8 cellular contexts compared by ENCODE assay signal in the genomic region with DNA sequence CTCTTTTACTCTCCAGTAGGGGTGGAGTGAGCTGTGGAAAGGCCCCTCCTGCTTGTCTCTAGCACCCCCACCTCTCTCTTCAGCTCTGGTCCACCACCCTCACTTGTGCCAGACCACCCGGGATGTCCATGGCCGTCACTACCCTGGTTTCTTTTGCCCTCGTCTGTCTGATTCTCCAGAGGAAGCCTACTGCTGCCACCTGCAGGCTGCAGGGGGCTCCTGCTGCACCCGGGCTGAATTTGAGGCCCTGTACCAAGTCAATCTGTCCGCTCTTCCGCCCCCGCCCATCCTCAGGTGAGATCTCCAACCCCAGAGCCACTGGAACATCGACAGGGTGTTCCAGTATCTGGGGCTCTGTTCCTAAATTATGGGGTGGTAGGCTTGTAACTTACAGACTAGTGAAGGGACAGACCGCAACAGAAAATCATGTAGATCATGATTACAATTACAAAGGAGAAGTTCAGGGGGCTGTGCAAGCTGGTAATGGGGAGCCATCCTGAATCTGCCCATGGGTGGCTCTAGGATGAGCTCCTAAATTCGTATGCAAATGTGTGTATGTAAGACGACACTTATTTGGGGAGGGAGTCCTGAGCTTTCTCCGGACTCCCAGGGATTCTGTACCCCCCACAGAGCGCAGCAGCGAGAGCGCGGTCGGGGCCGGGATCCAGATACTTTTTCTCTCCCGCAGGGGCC. TPM values are rescaled to one million over a fixed set of nuclear protein-coding genes. Genes with fewer than 3 reads are reported as not detected.
DNase-seq lines count a peak whose midpoint lies in the region; ATAC-seq, FAIRE-seq and TF ChIP-seq lines count a peak whose summit lies in the region.

No MANE protein-coding gene starts in this region.

- H3K9ac ChIP-seq in keratinocyte (ENCODE audit: control insufficient read depth, extremely low read depth, insufficient read depth, low read length) = peak overlapping the region; percentile 44

- H3K9me3 ChIP-seq in keratinocyte (ENCODE audit: control insufficient read depth, low read depth, low read length) = no peaks in the 10 kb centered on the region

- H3K4me1 ChIP-seq in keratinocyte (ENCODE audit: control insufficient read depth, extremely low read depth, insufficient read depth, low read length) = peaks cover 35% of the 10 kb centered on the region

- DNase-seq in NCI-H226 (peak; percentile 78), keratinocyte (ENCODE audit: low read depth, low spot score) (peak; percentile 67)
- peak; percentile 60 to 78 (median 74) for DNase-seq in activated CD4-positive, CD25-positive, alpha-beta regulatory T cell (lab: John Stamatoyannopoulos, UW)
- peak; percentile 80 for DNase-seq in central memory CD4-positive, alpha-beta T cell
- DNase-seq in stimulated activated CD4-positive, alpha-beta T cell treated with anti-CD3 and anti-CD28 coated beads, Interleukin-12 subunit alpha, Interleukin-12 subunit beta, amount 100 ng/mL, for 48 hours (ENCODE audit: low read depth in 2 of 3, low spot score in 1 of 3) = peak; percentile 81 to 85 (median 83)

- peak; percentile 24 for ATAC-seq in GM18508 (IDR thresholded peaks at IDR 0.05; ENCODE audit: insufficient read depth, unreplicated experiment)
- ATAC-seq in HG03280 (IDR thresholded peaks at IDR 0.05; ENCODE audit: unreplicated experiment) = peak; percentile 27
- no peak for ATAC-seq in HG02763 (IDR thresholded peaks at IDR 0.05; ENCODE audit: unreplicated experiment)

- H3K27me3 ChIP-seq in keratinocyte (ENCODE audit: control insufficient read depth, extremely low read depth, insufficient read depth, low read length) = no peaks in the 10 kb centered on the region

- H4K20me1 ChIP-seq in keratinocyte (ENCODE audit: control insufficient read depth, extremely low read depth, insufficient read depth, low read length) = no peaks in the 10 kb centered on the region

- H3K79me2 ChIP-seq in keratinocyte (ENCODE audit: control insufficient read depth, insufficient read depth, low read length) = peaks cover 21% of the 10 kb centered on the region

- H3K27ac ChIP-seq in keratinocyte (ENCODE audit: control insufficient read depth, insufficient read depth, low read length) = peak overlapping the region; percentile 26

- peak overlapping the region; percentile 80 for H2AFZ ChIP-seq in keratinocyte (ENCODE audit: control insufficient read depth, low read length)

- no peaks in the 10 kb centered on the region for H3K9me1 ChIP-seq in keratinocyte (ENCODE audit: control insufficient read depth, extremely low read depth, insufficient read depth, low read length)

- dilution Hi-C loops in keratinocyte (cut with MboI; ENCODE audit: extremely low pct_ligation_motif_present, low sequenced_read_pairs) = no loop called here

- FAIRE-seq in keratinocyte (lab: Jason Lieb, UNC) = no peak

- peaks cover 8 to 11% of the 10 kb centered on the region in 2 experiments for H3K36me3 ChIP-seq in keratinocyte (ENCODE audit: control insufficient read depth in 2 of 2, extremely low read depth in 1 of 2, insufficient read depth in 2 of 2, low read length in 2 of 2)

- TF ChIP-seq CTCF in keratinocyte (optimal IDR thresholded peaks at IDR 0.05 in 1 of 3, IDR thresholded peaks at IDR 0.05 in 1 of 3, conservative IDR thresholded peaks at IDR 0.05 in 1 of 3; ENCODE audit: extremely low read depth in 1 of 3, insufficient read depth in 2 of 3, low read length in 3 of 3) = peak; percentile 90 to 93 (median 92)

- peak overlapping the region; percentile 98 for H3K4me2 ChIP-seq in keratinocyte (ENCODE audit: control insufficient read depth, extremely low read depth, insufficient read depth, low read depth, low read length)

- H3K4me3 ChIP-seq in keratinocyte (ENCODE audit: control insufficient read depth in 2 of 3, extremely low read depth in 1 of 3, insufficient read depth in 2 of 3, low read depth in 1 of 3, low read length in 3 of 3) = peak overlapping the region; percentile 75 to 94 (median 91)

RNA-seq across cellular contexts. Expression of a gene that starts 0.7 kb away (rescaled TPM):
- polyA plus RNA-seq in keratinocyte = 60.9 to 91.0 TPM (median 63.1 TPM) in 3 replicates
- polyA plus RNA-seq in keratinocyte (2011; ENCODE audit: low read depth) = 71.9 TPM
- 36.0 and 65.6 TPM in 2 replicates for polyA plus RNA-seq in keratinocyte (2011; cell fraction: cytosol; rRNA removed)
- 92.9 and 109 TPM in 2 replicates for polyA plus RNA-seq in keratinocyte (2011; cell fraction: nucleus; rRNA removed)
- polyA plus RNA-seq in keratinocyte (2012; ENCODE audit: low replicate concordance) = 69.1 and 85.0 TPM in 2 replicates
- polyA minus RNA-seq in keratinocyte = 76.9 to 110 TPM (median 103 TPM) in 3 replicates
- 93.0 TPM for polyA minus RNA-seq in keratinocyte (2011; cell fraction: cytosol; rRNA and poly(A)+ RNA removed)
- 91.7 and 99.8 TPM in 2 replicates for polyA minus RNA-seq in keratinocyte (2011; cell fraction: nucleus; rRNA and poly(A)+ RNA removed)

RNA-seq across cellular contexts. Expression of a gene that starts 2.1 kb away (rescaled TPM):
- polyA plus RNA-seq in keratinocyte = 10.6 to 12.1 TPM (median 11.8 TPM) in 3 replicates
- 14.6 TPM for polyA plus RNA-seq in keratinocyte (2011; ENCODE audit: low read depth)
- 7.7 and 9.8 TPM in 2 replicates for polyA plus RNA-seq in keratinocyte (2011; cell fraction: cytosol; rRNA removed)
- 6.4 and 7.6 TPM in 2 replicates for polyA plus RNA-seq in keratinocyte (2011; cell fraction: nucleus; rRNA removed)
- polyA plus RNA-seq in keratinocyte (2012; ENCODE audit: low replicate concordance) = 9.4 and 12.4 TPM in 2 replicates
- 4.4 to 7.2 TPM (median 6.5 TPM) in 3 replicates for polyA minus RNA-seq in keratinocyte
- polyA minus RNA-seq in keratinocyte (2011; cell fraction: cytosol; rRNA and poly(A)+ RNA removed) = 9.4 TPM
- 2.2 and 4.1 TPM in 2 replicates for polyA minus RNA-seq in keratinocyte (2011; cell fraction: nucleus; rRNA and poly(A)+ RNA removed)

RNA-seq across cellular contexts. Expression of a gene that starts 20.3 kb away (rescaled TPM):
- 4.9 to 7.8 TPM (median 7.3 TPM) in 3 replicates for polyA plus RNA-seq in keratinocyte
- polyA plus RNA-seq in keratinocyte (2011; ENCODE audit: low read depth) = 12.3 TPM
- polyA plus RNA-seq in keratinocyte (2011; cell fraction: cytosol; rRNA removed) = 4.4 and 4.6 TPM in 2 replicates
- 18.7 and 19.9 TPM in 2 replicates for polyA plus RNA-seq in keratinocyte (2011; cell fraction: nucleus; rRNA removed)
- 8.1 and 11.2 TPM in 2 replicates for polyA plus RNA-seq in keratinocyte (2012; ENCODE audit: low replicate concordance)
- polyA minus RNA-seq in keratinocyte = 1.8 to 4.7 TPM (median 3.1 TPM) in 3 replicates
- polyA minus RNA-seq in keratinocyte (2011; cell fraction: cytosol; rRNA and poly(A)+ RNA removed) = 4.6 TPM
- 3.5 and 3.6 TPM in 2 replicates for polyA minus RNA-seq in keratinocyte (2011; cell fraction: nucleus; rRNA and poly(A)+ RNA removed)

RNA-seq across cellular contexts. Expression of a gene that starts 31.3 kb away (rescaled TPM):
- polyA plus RNA-seq in keratinocyte = 6.6 to 13.4 TPM (median 9.7 TPM) in 3 replicates
- 7.3 TPM for polyA plus RNA-seq in keratinocyte (2011; ENCODE audit: low read depth)
- 6.5 and 7.6 TPM in 2 replicates for polyA plus RNA-seq in keratinocyte (2011; cell fraction: cytosol; rRNA removed)
- polyA plus RNA-seq in keratinocyte (2011; cell fraction: nucleus; rRNA removed) = 38.8 and 46.7 TPM in 2 replicates
- polyA plus RNA-seq in keratinocyte (2012; ENCODE audit: low replicate concordance) = 9.0 and 9.7 TPM in 2 replicates
- 16.9 to 46.0 TPM (median 20.4 TPM) in 3 replicates for polyA minus RNA-seq in keratinocyte
- 10.2 TPM for polyA minus RNA-seq in keratinocyte (2011; cell fraction: cytosol; rRNA and poly(A)+ RNA removed)
- polyA minus RNA-seq in keratinocyte (2011; cell fraction: nucleus; rRNA and poly(A)+ RNA removed) = 17.4 and 20.3 TPM in 2 replicates

RNA-seq across cellular contexts. Expression of a gene that starts 50.1 kb away (rescaled TPM):
- 0.24 to 0.34 TPM (median 0.28 TPM) in 3 replicates for polyA plus RNA-seq in keratinocyte
- polyA plus RNA-seq in keratinocyte (2011; ENCODE audit: low read depth) = not detected
- 0.10 and 0.14 TPM in 2 replicates for polyA plus RNA-seq in keratinocyte (2011; cell fraction: cytosol; rRNA removed)
- 0.11 and 0.56 TPM in 2 replicates for polyA plus RNA-seq in keratinocyte (2011; cell fraction: nucleus; rRNA removed)
- 0.16 and 0.82 TPM in 2 replicates for polyA plus RNA-seq in keratinocyte (2012; ENCODE audit: low replicate concordance)
- 0.83 to 3.2 TPM in 2 of 3 replicates, not detected in the other for polyA minus RNA-seq in keratinocyte
- not detected for polyA minus RNA-seq in keratinocyte (2011; cell fraction: cytosol; rRNA and poly(A)+ RNA removed)
- polyA minus RNA-seq in keratinocyte (2011; cell fraction: nucleus; rRNA and poly(A)+ RNA removed) = not detected in 2 replicates
